Comparison of ENCODE assay signal across 26 cellular contexts in the genomic region with DNA sequence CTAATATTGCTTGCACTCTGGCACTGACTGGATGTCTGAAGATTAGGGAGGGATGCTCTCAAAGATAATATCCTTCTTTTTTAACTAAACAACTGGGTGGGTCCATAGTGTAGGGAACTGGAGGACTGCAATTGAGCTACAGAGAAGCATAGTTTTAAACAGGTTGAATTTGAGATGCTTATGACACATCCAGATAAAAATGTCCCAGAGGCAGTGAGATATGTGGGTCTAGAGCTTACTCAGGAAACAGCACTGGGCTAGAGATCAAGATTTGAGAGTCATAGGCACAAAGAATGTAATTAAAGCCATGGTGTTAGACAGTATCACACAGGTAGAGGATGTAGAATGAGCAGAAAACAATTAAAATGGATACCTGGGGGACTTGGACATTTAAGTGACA.
"Had no signal": no experiment of that assay in that cellular context is flagged by ENCODE, and none has a peak within 500 bp of the region (broad histone marks: within the 10 kb centered on the region; RNA-seq: fewer than 3 reads in every experiment).

No MANE protein-coding gene starts in this region.

- DNase-seq: activated B cell treated with CpG ODN at 0.5 μM for 24 hours; activated CD4-positive, alpha-beta T cell treated with anti-CD3 and anti-CD28 coated beads, Interleukin-2, amount 50 U/mL, for 4 hours; activated CD8-positive, alpha-beta memory T cell treated with anti-CD3 and anti-CD28 coated beads for 24 hours; activated effector memory CD4-positive, alpha-beta T cell treated with anti-CD3 and anti-CD28 coated beads, Interleukin-2, amount 50 U/mL, for 16 hours; activated naive CD4-positive, alpha-beta T cell treated with anti-CD3 and anti-CD28 coated beads for 36 hours; activated naive CD8-positive, alpha-beta T cell treated with anti-CD3 and anti-CD28 coated beads, Interleukin-2, amount 10 ng/mL, durations not matched to agents 7 days and 5 days; amniotic stem cell; central memory CD4-positive, alpha-beta T cell; heart left ventricle; hypothalamus; lower lobe of right lung; mesenchymal stem cell; natural killer cell; occipital lobe; right lobe of liver; stimulated activated CD4-positive, alpha-beta T cell treated with anti-CD3 and anti-CD28 coated beads, Interleukin-12 subunit alpha, Interleukin-12 subunit beta, amount 100 ng/mL, for 4 hours; stimulated activated CD4-positive, alpha-beta T cell treated with anti-CD3 and anti-CD28 coated beads, Interleukin-4, amount 100 ng/mL, for 1 hour; T-helper 1 cell; tibial artery had no signal

- H3K4me3 ChIP-seq: esophagus muscularis mucosa, heart left ventricle, lower lobe of right lung, neural progenitor cell, right lobe of liver, skin epidermis, suprapubic skin, tibial artery had no signal

- H3K27ac ChIP-seq: esophagus muscularis mucosa, foreskin keratinocyte, heart left ventricle, lower lobe of right lung, neural progenitor cell, parathyroid adenoma, right lobe of liver, skin epidermis, suprapubic skin, tibial artery had no signal

- ATAC-seq: foreskin keratinocyte, heart left ventricle, left lobe of liver, lower lobe of right lung, natural killer cell, right lobe of liver had no signal

- H3K9ac ChIP-seq: neural progenitor cell, parathyroid adenoma had no signal

- H3K4me2 ChIP-seq: neural progenitor cell had no signal

- H3K9me3 ChIP-seq: lower lobe of right lung, right lobe of liver, suprapubic skin, tibial artery had no signal

- H3K4me1 ChIP-seq: esophagus muscularis mucosa, foreskin keratinocyte, heart left ventricle, lower lobe of right lung, parathyroid adenoma, right lobe of liver, suprapubic skin, tibial artery had no signal

- H3K27me3 ChIP-seq: esophagus muscularis mucosa, foreskin keratinocyte, heart left ventricle, neural progenitor cell, right lobe of liver, suprapubic skin, tibial artery had no signal

- H3K36me3 ChIP-seq: esophagus muscularis mucosa, heart left ventricle, lower lobe of right lung, neural progenitor cell, right lobe of liver, suprapubic skin, tibial artery had no signal

- H2AFZ ChIP-seq: neural progenitor cell, parathyroid adenoma had no signal

- H3K79me2 ChIP-seq: parathyroid adenoma had no signal
